Comparison of ENCODE assay signal across 18 cellular contexts in the genomic region with DNA sequence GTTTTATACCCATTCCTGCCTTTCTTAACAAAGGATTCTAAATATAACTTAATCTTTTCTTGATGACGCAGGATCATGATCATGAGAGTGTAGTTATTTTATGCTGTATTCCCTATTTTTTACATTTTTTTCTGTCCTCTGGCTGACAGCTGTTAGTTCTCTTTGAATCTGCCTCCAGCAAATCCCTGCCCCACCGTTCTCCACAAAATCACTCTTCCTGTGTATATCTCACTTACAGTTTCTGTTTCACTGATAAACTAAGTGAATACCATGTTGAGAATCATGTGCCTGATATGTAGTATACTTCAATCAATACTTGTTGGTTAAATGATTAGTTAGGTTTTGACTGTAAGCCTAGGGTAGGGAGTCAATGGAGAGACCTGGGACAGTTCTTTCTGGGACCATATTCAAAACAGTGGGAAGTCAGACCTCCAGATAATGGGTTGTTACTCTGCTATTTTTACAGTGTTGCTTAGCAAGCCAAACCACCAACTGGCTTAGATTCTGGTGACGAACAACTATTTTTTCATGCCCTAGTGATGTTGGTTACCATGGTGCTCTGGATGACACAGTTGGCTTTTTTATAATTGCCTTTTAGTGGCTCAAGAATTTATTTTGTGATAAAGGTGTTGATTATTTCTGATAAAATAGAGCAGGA. TPM values are rescaled to one million over a fixed set of nuclear protein-coding genes. Genes with fewer than 3 reads are reported as not detected.
DNase-seq lines count a peak whose midpoint lies in the region; ATAC-seq and TF ChIP-seq lines count a peak whose summit lies in the region.
"Had no signal": no experiment of that assay in that cellular context is flagged by ENCODE, and none has a peak within 500 bp of the region (broad histone marks: within the 10 kb centered on the region; RNA-seq: fewer than 3 reads in every experiment).

No MANE protein-coding gene starts in this region.

- H3K56ac ChIP-seq in mesendoderm (ENCODE audit: low read length) = no peak overlapping the region

- H2BK5ac ChIP-seq in mesendoderm (ENCODE audit: low read length) = no peak overlapping the region

- no peak overlapping the region for H3K23ac ChIP-seq in mesendoderm (ENCODE audit: low read length)

- no peak overlapping the region for H2BK15ac ChIP-seq in mesendoderm (replicated peaks; ENCODE audit: low read depth)

- WGBS in body of pancreas, 2 donors = 60 to 73% methylated on average over 3 of the region's 3 CpGs
- WGBS in mesendoderm (ENCODE audit: extremely low coverage, insufficient coverage, low lambda C conversion rate) = no CpG with 5 or more reads among the region's 3 CpGs

- H3K9ac ChIP-seq in mesendoderm (ENCODE audit: low read length) = no peak overlapping the region
- H3K9ac ChIP-seq: BLaER1 had no signal

- H3K79me1 ChIP-seq in mesendoderm (ENCODE audit: low read length) = no peaks in the 10 kb centered on the region

- no peaks in the 10 kb centered on the region for H3K9me3 Mint-ChIP-seq in activated naive CD4-positive, alpha-beta T cell treated with anti-CD3 and anti-CD28 coated beads, Interleukin-2, amount 50 U/mL, for 72 hours
- H3K9me3 Mint-ChIP-seq: activated CD4-positive, alpha-beta memory T cell treated with anti-CD3 and anti-CD28 coated beads, Interleukin-2, amount 10 ng/mL, durations not matched to agents 7 days and 5 days; activated naive CD4-positive, alpha-beta T cell treated with anti-CD3 and anti-CD28 coated beads for 36 hours; effector memory CD8-positive, alpha-beta T cell; IgD-negative memory B cell; naive B cell had no signal

- H3K4me3 ChIP-seq in body of pancreas = no peak overlapping the region
- H3K4me3 ChIP-seq in mesendoderm (ENCODE audit: low read length) = no peak overlapping the region
- H3K4me3 ChIP-seq: BLaER1 had no signal

- H3K27ac ChIP-seq in body of pancreas (no peak overlapping the region), mesendoderm (ENCODE audit: low read depth, low read length) (no peak overlapping the region)
- H3K27ac ChIP-seq: BLaER1 had no signal

- TF ChIP-seq CTCF in body of pancreas (IDR thresholded peaks at IDR 0.05) = no peak

- H3K9me3 ChIP-seq in body of pancreas = no peaks in the 10 kb centered on the region
- H3K9me3 ChIP-seq: BLaER1 had no signal

- no peak overlapping the region for H3K4me2 ChIP-seq in mesendoderm (ENCODE audit: low read length)
- H3K4me2 ChIP-seq: BLaER1 had no signal

- H3K36me3 Mint-ChIP-seq in activated naive CD4-positive, alpha-beta T cell treated with anti-CD3 and anti-CD28 coated beads, Interleukin-2, amount 50 U/mL, for 72 hours = no peaks in the 10 kb centered on the region
- H3K36me3 Mint-ChIP-seq: IgD-negative memory B cell, naive B cell had no signal

- no peaks in the 10 kb centered on the region for H3K79me2 ChIP-seq in mesendoderm (ENCODE audit: control insufficient read depth, insufficient read depth, low read length)

- no peak overlapping the region for H3K27ac Mint-ChIP-seq in activated naive CD4-positive, alpha-beta T cell treated with anti-CD3 and anti-CD28 coated beads, Interleukin-2, amount 50 U/mL, for 72 hours
- H3K27ac Mint-ChIP-seq: activated CD4-positive, alpha-beta memory T cell treated with anti-CD3 and anti-CD28 coated beads, Interleukin-2, amount 10 ng/mL, durations not matched to agents 7 days and 5 days; activated naive CD4-positive, alpha-beta T cell treated with anti-CD3 and anti-CD28 coated beads for 36 hours; effector memory CD8-positive, alpha-beta T cell; IgD-negative memory B cell had no signal

- no peak overlapping the region for H2BK120ac ChIP-seq in mesendoderm (ENCODE audit: low read depth, low read length)

- intact Hi-C loops in body of pancreas (cut with DNase I) = no loop called here

- peak; percentile 63 for DNase-seq in Ammon's horn (ENCODE audit: low spot score)
- DNase-seq in body of pancreas = no peak
- DNase-seq in mesendoderm = peak; percentile 72
- DNase-seq in SHP77 (lab: John Stamatoyannopoulos, UW) = no peak
- DNase-seq in KG1 (lab: John Stamatoyannopoulos, UW) = no peak
- no peak for DNase-seq in stimulated activated CD4-positive, alpha-beta T cell treated with anti-CD3 and anti-CD28 coated beads, Interleukin-4, amount 100 ng/mL, for 1 hour
- no peak for DNase-seq in activated naive CD4-positive, alpha-beta T cell treated with anti-CD3 and anti-CD28 coated beads, Interleukin-2, amount 50 U/mL, for 72 hours (ENCODE audit: low spot score in 2 of 2)
- DNase-seq: activated CD4-positive, alpha-beta memory T cell treated with anti-CD3 and anti-CD28 coated beads, Interleukin-2, amount 10 ng/mL, durations not matched to agents 7 days and 5 days; activated naive CD4-positive, alpha-beta T cell treated with anti-CD3 and anti-CD28 coated beads for 36 hours; effector memory CD8-positive, alpha-beta T cell; GDM1; naive B cell; NCI-H187 treated with DMSO at 0.1 percent for 48 hours; small intestine; T-helper 1 cell had no signal

- peak in 1 of 3 donors; percentile 8 for TF ChIP-seq POLR2A in body of pancreas (IDR thresholded peaks at IDR 0.05)

- H4K8ac ChIP-seq in mesendoderm (ENCODE audit: low read depth, low read length) = no peak overlapping the region

- no peak overlapping the region for H3K4ac ChIP-seq in mesendoderm (ENCODE audit: low read depth, low read length)

- ATAC-seq in HG02759 (IDR thresholded peaks at IDR 0.05; ENCODE audit: unreplicated experiment) (peak; percentile 48), body of pancreas (peak; percentile 40)
- ATAC-seq in activated naive CD4-positive, alpha-beta T cell treated with anti-CD3 and anti-CD28 coated beads, Interleukin-2, amount 50 U/mL, for 72 hours = no peak
- ATAC-seq: effector memory CD8-positive, alpha-beta T cell had no signal

- no peaks in the 10 kb centered on the region for H3K27me3 ChIP-seq in body of pancreas
- no peaks in the 10 kb centered on the region for H3K27me3 ChIP-seq in mesendoderm (ENCODE audit: insufficient read depth, low read length, poor library complexity)
- H3K27me3 ChIP-seq: BLaER1 had no signal

- H2AK5ac ChIP-seq in mesendoderm (ENCODE audit: low read length) = no peak overlapping the region

- no peak overlapping the region for H3K18ac ChIP-seq in mesendoderm (ENCODE audit: low read length)

- H3K4me1 ChIP-seq in body of pancreas = no peaks in the 10 kb centered on the region
- H3K4me1 ChIP-seq in mesendoderm (ENCODE audit: control insufficient read depth, low read depth, low read length) = peaks cover 7% of the 10 kb centered on the region

- H3K36me3 ChIP-seq in body of pancreas (replicated peaks in 1 of 2; ENCODE audit: insufficient read depth in 1 of 2, low read depth in 2 of 2) (no peaks in the 10 kb centered on the region), mesendoderm (ENCODE audit: control insufficient read depth, insufficient read depth, low read length) (no peaks in the 10 kb centered on the region)
- H3K36me3 ChIP-seq: BLaER1 had no signal

- no peak overlapping the region for H4K5ac ChIP-seq in mesendoderm (ENCODE audit: low read length)

RNA-seq across cellular contexts. Expression of a gene that starts 12.8 kb away (rescaled TPM):
- 1 to 10 TPM; 1.3 to 1.6 TPM for total RNA-seq in body of pancreas
- 0.14 TPM for polyA plus RNA-seq in mesendoderm (2013, experiment 1 of 2)
- polyA plus RNA-seq in mesendoderm (2013, experiment 2 of 2) = 0.15 TPM
- 1 to 10 TPM in 1 of 2 donors, under 1 TPM in 1; 0.23 to 2.2 TPM for total RNA-seq in activated naive CD4-positive, alpha-beta T cell treated with anti-CD3 and anti-CD28 coated beads, Interleukin-2, amount 50 U/mL, for 72 hours
- polyA plus RNA-seq: IgD-negative memory B cell had no signal

Comparison
In these comparisons a context has a peak if more than half of its experiments do, and no peak if none do; other contexts are left out.
1. DNase-seq: peak in Ammon's horn (single experiment) and mesendoderm (single experiment); none in body of pancreas (0 of 4), SHP77 (0 of 2), KG1 (single experiment), stimulated activated CD4-positive, alpha-beta T cell treated with anti-CD3 and anti-CD28 coated beads, Interleukin-4, amount 100 ng/mL, for 1 hour (single experiment) and activated naive CD4-positive, alpha-beta T cell treated with anti-CD3 and anti-CD28 coated beads, Interleukin-2, amount 50 U/mL, for 72 hours (0 of 2).
2. ATAC-seq: peak in HG02759 (single experiment) and body of pancreas (single experiment); none in activated naive CD4-positive, alpha-beta T cell treated with anti-CD3 and anti-CD28 coated beads, Interleukin-2, amount 50 U/mL, for 72 hours (0 of 2).